In the genomic region with DNA sequence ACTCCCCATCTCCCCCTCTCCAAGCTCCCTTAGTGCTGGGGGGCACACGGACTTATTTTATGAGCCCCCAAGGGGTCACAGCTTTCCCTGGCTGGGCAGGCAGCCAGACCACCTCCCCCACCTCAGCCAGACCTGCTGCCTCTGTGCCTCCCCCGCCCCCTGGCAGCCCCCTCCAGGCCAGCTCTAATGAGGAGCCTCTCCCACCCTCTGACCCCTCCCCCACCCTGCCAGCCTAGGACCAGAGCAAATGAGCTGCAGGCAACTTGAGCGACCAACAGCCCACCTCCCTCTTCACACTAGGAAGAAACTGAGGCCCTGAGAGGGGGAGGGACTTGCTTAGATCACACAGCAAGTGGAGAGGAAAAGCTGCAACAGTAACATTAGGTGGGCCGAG, we compare ENCODE assay signal across 1 cellular context.
TF ChIP-seq lines count a peak whose summit lies in the region.

No MANE protein-coding gene starts in this region.

TF ChIP-seq in WTC11, 78 proteins besides CTCF, POLR2A, EP300 and RAD21 (continued from another document):
- TF ChIP-seq PRDM15 (CRISPR knock-in tag; IDR thresholded peaks at IDR 0.05) (no peak), ZNF671 (CRISPR knock-in tag; IDR thresholded peaks at IDR 0.05) (no peak), ZNF263 (CRISPR knock-in tag; IDR thresholded peaks at IDR 0.05; ENCODE audit: low read depth) (no peak), TCF7 (CRISPR knock-in tag; IDR thresholded peaks at IDR 0.05; ENCODE audit: low read depth) (no peak), OVOL2 (CRISPR knock-in tag; IDR thresholded peaks at IDR 0.05; ENCODE audit: borderline replicate concordance) (no peak), ERG (CRISPR knock-in tag; IDR thresholded peaks at IDR 0.05) (no peak), ZNF396 (CRISPR knock-in tag; IDR thresholded peaks at IDR 0.05; ENCODE audit: borderline replicate concordance) (no peak)
- TF ChIP-seq, protein P1, sequence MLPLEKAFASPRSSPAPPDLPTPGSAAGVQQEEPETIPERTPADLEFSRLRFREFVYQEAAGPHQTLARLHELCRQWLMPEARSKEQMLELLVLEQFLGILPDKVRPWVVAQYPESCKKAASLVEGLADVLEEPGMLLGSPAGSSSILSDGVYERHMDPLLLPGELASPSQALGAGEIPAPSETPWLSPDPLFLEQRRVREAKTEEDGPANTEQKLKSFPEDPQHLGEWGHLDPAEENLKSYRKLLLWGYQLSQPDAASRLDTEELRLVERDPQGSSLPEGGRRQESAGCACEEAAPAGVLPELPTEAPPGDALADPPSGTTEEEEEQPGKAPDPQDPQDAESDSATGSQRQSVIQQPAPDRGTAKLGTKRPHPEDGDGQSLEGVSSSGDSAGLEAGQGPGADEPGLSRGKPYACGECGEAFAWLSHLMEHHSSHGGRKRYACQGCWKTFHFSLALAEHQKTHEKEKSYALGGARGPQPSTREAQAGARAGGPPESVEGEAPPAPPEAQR (CRISPR knock-in tag; IDR thresholded peaks at IDR 0.05) = no peak
- TF ChIP-seq, protein P2, sequence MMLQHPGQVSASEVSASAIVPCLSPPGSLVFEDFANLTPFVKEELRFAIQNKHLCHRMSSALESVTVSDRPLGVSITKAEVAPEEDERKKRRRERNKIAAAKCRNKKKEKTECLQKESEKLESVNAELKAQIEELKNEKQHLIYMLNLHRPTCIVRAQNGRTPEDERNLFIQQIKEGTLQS (CRISPR knock-in tag; conservative IDR thresholded peaks at IDR 0.05) = no peak
